Comparison of ENCODE assay signal across 10 cellular contexts in genomic region chrX:19883878-19884277, GRCh38. TPM values are rescaled to one million over a fixed set of nuclear protein-coding genes. Genes with fewer than 3 reads are reported as not detected.
DNase-seq lines count a peak whose midpoint lies in the region; ATAC-seq and FAIRE-seq lines count a peak whose summit lies in the region.
"Had no signal": no experiment of that assay in that cellular context is flagged by ENCODE, and none has a peak within 500 bp of the region (broad histone marks: within the 10 kb centered on the region; RNA-seq: fewer than 3 reads in every experiment).

No MANE protein-coding gene starts in this region.

- peaks cover 19 to 65% (median 52%) of the 10 kb centered on the region in 11 experiments; a peak in 20 of 22 replicates for H4K20me1 ChIP-seq in BLaER1 treated with 17β-estradiol and CSF1 and Interleukin-3, amounts not matched to agents 10 nM and 100 nM

- no peak overlapping the region for H3K27ac ChIP-seq in BLaER1 treated with 17β-estradiol and CSF1 and Interleukin-3, amounts not matched to agents 10 nM and 100 nM
- H3K27ac ChIP-seq: gastrocnemius medialis, SK-N-MC had no signal

- intact Hi-C loops in posterior vena cava (cut with DNase I): loop anchor here in 1 of 2 donors (10.0 kb wide), 1 partner anchor 139 kb away; no protein-coding TSS in a partner anchor

- H3K27me3 ChIP-seq in BLaER1 treated with 17β-estradiol and CSF1 and Interleukin-3, amounts not matched to agents 10 nM and 100 nM: no peaks in the 10 kb centered on the region
- H3K27me3 ChIP-seq: gastrocnemius medialis had no signal

- peaks cover 0 to 11% (median 4%) of the 10 kb centered on the region in 11 experiments; a peak in 12 of 22 replicates for H3K9me3 ChIP-seq in BLaER1 treated with 17β-estradiol and CSF1 and Interleukin-3, amounts not matched to agents 10 nM and 100 nM (replicated peaks in 1 of 11)
- H3K9me3 ChIP-seq: gastrocnemius medialis had no signal

- H3K9me3 Mint-ChIP-seq in activated T-helper 17 cell treated with anti-CD3 and anti-CD28 coated beads, Interleukin-2, amount 50 U/mL, for 72 hours: no peaks in the 10 kb centered on the region

- H3K4me3 ChIP-seq in BLaER1 treated with 17β-estradiol and CSF1 and Interleukin-3, amounts not matched to agents 10 nM and 100 nM: no peak overlapping the region
- H3K4me3 ChIP-seq: gastrocnemius medialis, SK-N-MC had no signal

- H3K27me3 Mint-ChIP-seq in activated T-helper 17 cell treated with anti-CD3 and anti-CD28 coated beads, Interleukin-2, amount 50 U/mL, for 72 hours: no peaks in the 10 kb centered on the region

- no peak for FAIRE-seq in frontal cortex (lab: Jason Lieb, UNC)

- DNase-seq in frontal cortex (ENCODE audit: low spot score in 2 of 2): no peak
- no peak for DNase-seq in cortex of kidney (lab: John Stamatoyannopoulos, UW)
- DNase-seq in posterior vena cava (ENCODE audit: low spot score): no peak
- no peak for DNase-seq in OCI-M2 (lab: John Stamatoyannopoulos, UW; ENCODE audit: unreplicated experiment)
- DNase-seq: gastrocnemius medialis had no signal

- H3K27ac Mint-ChIP-seq in activated T-helper 17 cell treated with anti-CD3 and anti-CD28 coated beads, Interleukin-2, amount 50 U/mL, for 72 hours: no peak overlapping the region

- no peaks in the 10 kb centered on the region for H3K36me3 Mint-ChIP-seq in activated T-helper 17 cell treated with anti-CD3 and anti-CD28 coated beads, Interleukin-2, amount 50 U/mL, for 72 hours (ENCODE audit: low read depth)

- H3K36me3 ChIP-seq in BLaER1 treated with 17β-estradiol and CSF1 and Interleukin-3, amounts not matched to agents 10 nM and 100 nM: peaks cover 0 to 12% (median 0%) of the 10 kb centered on the region in 11 experiments; a peak in 8 of 22 replicates
- H3K36me3 ChIP-seq: gastrocnemius medialis had no signal

- peak overlapping the region; percentile 1 to 87 (median 77); a peak in 19 of 22 replicates for H3K4me2 ChIP-seq in BLaER1 treated with 17β-estradiol and CSF1 and Interleukin-3, amounts not matched to agents 10 nM and 100 nM

- peaks cover 45 to 78% (median 70%) of the 10 kb centered on the region in 10 experiments for H3K4me1 ChIP-seq in BLaER1 treated with 17β-estradiol and CSF1 and Interleukin-3, amounts not matched to agents 10 nM and 100 nM
- H3K4me1 ChIP-seq: gastrocnemius medialis had no signal

- peak; percentile 68 for ATAC-seq in GM18873 (IDR thresholded peaks at IDR 0.05; ENCODE audit: low FRiP score, unreplicated experiment)
- peak; percentile 45 for ATAC-seq in HG03175 (IDR thresholded peaks at IDR 0.05; ENCODE audit: unreplicated experiment)
- peak; percentile 61 for ATAC-seq in activated T-helper 17 cell treated with anti-CD3 and anti-CD28 coated beads, Interleukin-2, amount 50 U/mL, for 72 hours (replicated peaks)
- ATAC-seq: gastrocnemius medialis had no signal

- H3K9ac ChIP-seq in BLaER1 treated with 17β-estradiol and CSF1 and Interleukin-3, amounts not matched to agents 10 nM and 100 nM: no peak overlapping the region

- H3K4me3 Mint-ChIP-seq in activated T-helper 17 cell treated with anti-CD3 and anti-CD28 coated beads, Interleukin-2, amount 50 U/mL, for 72 hours: peak overlapping the region; percentile 18

- peaks cover 21% of the 10 kb centered on the region for H3K4me1 Mint-ChIP-seq in activated T-helper 17 cell treated with anti-CD3 and anti-CD28 coated beads, Interleukin-2, amount 50 U/mL, for 72 hours

RNA-seq across cellular contexts. Expression of gene SH3KBP1, which starts 3.5 kb away (rescaled TPM):
- 10 to 100 TPM; 84.5 to 95.8 TPM for total RNA-seq in activated T-helper 17 cell treated with anti-CD3 and anti-CD28 coated beads, Interleukin-2, amount 50 U/mL, for 72 hours
- 13.5 TPM for total RNA-seq in frontal cortex
- total RNA-seq in posterior vena cava: 10 to 100 TPM; 18.0 to 21.2 TPM
